Comparison of ENCODE assay signal across 11 cellular contexts in genomic region chr4:122658818-122659295, GRCh38. TPM values are rescaled to one million over a fixed set of nuclear protein-coding genes. Genes with fewer than 3 reads are reported as not detected.
DNase-seq lines count a peak whose midpoint lies in the region; ATAC-seq and TF ChIP-seq lines count a peak whose summit lies in the region.
"Had no signal": no experiment of that assay in that cellular context is flagged by ENCODE, and none has a peak within 500 bp of the region (broad histone marks: within the 10 kb centered on the region; RNA-seq: fewer than 3 reads in every experiment).

No MANE protein-coding gene starts in this region.

- ATAC-seq in GM19025 (IDR thresholded peaks at IDR 0.05; ENCODE audit: low read depth, unreplicated experiment) (peak; percentile 93), HG02678 (IDR thresholded peaks at IDR 0.05; ENCODE audit: unreplicated experiment) (peak; percentile 60), HG03521 (IDR thresholded peaks at IDR 0.05; ENCODE audit: unreplicated experiment) (peak; percentile 85)
- ATAC-seq: effector memory CD8-positive, alpha-beta T cell had no signal

- in situ Hi-C loops in brain microvascular endothelial cell (cut with HindIII; ENCODE audit: low pct_ligation_motif_present, low sequenced_read_pairs) = no loop called here

- H3K27me3 ChIP-seq in brain microvascular endothelial cell (replicated peaks) (no peaks in the 10 kb centered on the region), osteoblast (ENCODE audit: insufficient read depth, low read length) (no peaks in the 10 kb centered on the region)
- H3K27me3 ChIP-seq: BLaER1 treated with 17β-estradiol and CSF1 and Interleukin-3, amounts not matched to agents 10 nM and 100 nM had no signal

- DNase-seq in GM12865 (ENCODE audit: low read depth) (peak; percentile 77), brain microvascular endothelial cell (no peak), osteoblast (ENCODE audit: insufficient read length, low spot score, missing footprints) (no peak), putamen (ENCODE audit: low spot score) (no peak), HK-2 (ENCODE audit: unreplicated experiment) (no peak)
- DNase-seq: effector memory CD8-positive, alpha-beta T cell; NCI-H187 treated with DMSO at 0.1 percent for 48 hours had no signal

- H3K27ac ChIP-seq in brain microvascular endothelial cell = no peak overlapping the region
- H3K27ac ChIP-seq in osteoblast (ENCODE audit: low read depth, low read length) = no peak overlapping the region
- H3K27ac ChIP-seq: BLaER1 treated with 17β-estradiol and CSF1 and Interleukin-3, amounts not matched to agents 10 nM and 100 nM had no signal

- H3K4me3 ChIP-seq in GM12865 (ENCODE audit: low read depth, low read length) (no peak overlapping the region), brain microvascular endothelial cell (ENCODE audit: low read depth, low read length) (no peak overlapping the region), osteoblast (ENCODE audit: insufficient read depth, low read length) (no peak overlapping the region)
- H3K4me3 ChIP-seq: BLaER1 treated with 17β-estradiol and CSF1 and Interleukin-3, amounts not matched to agents 10 nM and 100 nM had no signal

- H3K4me2 ChIP-seq in osteoblast (ENCODE audit: insufficient read depth, low read length) = no peak overlapping the region
- H3K4me2 ChIP-seq: BLaER1 treated with 17β-estradiol and CSF1 and Interleukin-3, amounts not matched to agents 10 nM and 100 nM had no signal

- no peaks in the 10 kb centered on the region for H4K20me1 ChIP-seq in osteoblast (ENCODE audit: insufficient read depth, low read length)
- H4K20me1 ChIP-seq: BLaER1 treated with 17β-estradiol and CSF1 and Interleukin-3, amounts not matched to agents 10 nM and 100 nM had no signal

- peaks cover 18% of the 10 kb centered on the region for H3K4me1 ChIP-seq in osteoblast (ENCODE audit: insufficient read depth, low read length)
- H3K4me1 ChIP-seq: BLaER1 treated with 17β-estradiol and CSF1 and Interleukin-3, amounts not matched to agents 10 nM and 100 nM had no signal

- H3K79me2 ChIP-seq in osteoblast (ENCODE audit: insufficient read depth, low read length) = no peaks in the 10 kb centered on the region

- no peaks in the 10 kb centered on the region for H3K36me3 ChIP-seq in brain microvascular endothelial cell (replicated peaks)
- H3K36me3 ChIP-seq in osteoblast (ENCODE audit: insufficient read depth, low read length) = no peaks in the 10 kb centered on the region
- H3K36me3 ChIP-seq: BLaER1 treated with 17β-estradiol and CSF1 and Interleukin-3, amounts not matched to agents 10 nM and 100 nM had no signal

- TF ChIP-seq CTCF in GM12865 (IDR thresholded peaks at IDR 0.05; ENCODE audit: insufficient read depth, low read depth, low read length, missing control alignments) (no peak), brain microvascular endothelial cell (IDR thresholded peaks at IDR 0.05; ENCODE audit: low read depth, low read length, missing control alignments) (no peak), osteoblast (IDR thresholded peaks at IDR 0.05; ENCODE audit: extremely low read depth, low read depth, low read length) (no peak)

- H3K9me3 ChIP-seq in osteoblast (ENCODE audit: low read depth, low read length) = no peaks in the 10 kb centered on the region

- no peak overlapping the region for H2AFZ ChIP-seq in osteoblast (ENCODE audit: low read length)

RNA-seq across cellular contexts. Expression of gene IL21, which starts 38.0 kb away (rescaled TPM):
- total RNA-seq in osteoblast = not detected in 2 replicates
